1 cellular context compared by ENCODE assay signal in the genomic region with DNA sequence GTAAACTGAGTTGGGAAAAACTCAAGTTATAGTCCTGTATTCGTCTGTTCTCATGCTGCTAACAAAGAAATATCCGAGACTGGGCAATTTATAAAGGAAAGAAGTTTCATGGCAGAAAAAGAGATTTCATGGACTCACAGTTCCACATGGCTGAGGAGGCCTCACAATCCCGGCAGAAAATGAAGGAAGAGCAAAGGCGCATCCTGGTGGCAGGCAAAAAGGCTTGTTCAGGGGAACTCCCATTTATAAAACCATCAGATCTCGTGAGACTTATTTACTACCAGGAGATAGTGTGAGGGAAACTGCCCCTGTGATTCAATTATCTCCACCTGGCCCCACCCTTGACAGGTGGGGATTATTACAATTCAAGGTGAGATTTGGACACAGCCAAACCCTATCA.
TF ChIP-seq lines count a peak whose summit lies in the region.

No MANE protein-coding gene starts in this region.

TF ChIP-seq in HepG2, 621 proteins besides CTCF, POLR2A, EP300 and RAD21:
- TF ChIP-seq STAG1 (CRISPR knock-in tag; IDR thresholded peaks at IDR 0.05) (peak; percentile 31; the same call in 1 of the 2 replicates), KMT2A (CRISPR knock-in tag; IDR thresholded peaks at IDR 0.05) (no peak)
